In the genomic region with DNA sequence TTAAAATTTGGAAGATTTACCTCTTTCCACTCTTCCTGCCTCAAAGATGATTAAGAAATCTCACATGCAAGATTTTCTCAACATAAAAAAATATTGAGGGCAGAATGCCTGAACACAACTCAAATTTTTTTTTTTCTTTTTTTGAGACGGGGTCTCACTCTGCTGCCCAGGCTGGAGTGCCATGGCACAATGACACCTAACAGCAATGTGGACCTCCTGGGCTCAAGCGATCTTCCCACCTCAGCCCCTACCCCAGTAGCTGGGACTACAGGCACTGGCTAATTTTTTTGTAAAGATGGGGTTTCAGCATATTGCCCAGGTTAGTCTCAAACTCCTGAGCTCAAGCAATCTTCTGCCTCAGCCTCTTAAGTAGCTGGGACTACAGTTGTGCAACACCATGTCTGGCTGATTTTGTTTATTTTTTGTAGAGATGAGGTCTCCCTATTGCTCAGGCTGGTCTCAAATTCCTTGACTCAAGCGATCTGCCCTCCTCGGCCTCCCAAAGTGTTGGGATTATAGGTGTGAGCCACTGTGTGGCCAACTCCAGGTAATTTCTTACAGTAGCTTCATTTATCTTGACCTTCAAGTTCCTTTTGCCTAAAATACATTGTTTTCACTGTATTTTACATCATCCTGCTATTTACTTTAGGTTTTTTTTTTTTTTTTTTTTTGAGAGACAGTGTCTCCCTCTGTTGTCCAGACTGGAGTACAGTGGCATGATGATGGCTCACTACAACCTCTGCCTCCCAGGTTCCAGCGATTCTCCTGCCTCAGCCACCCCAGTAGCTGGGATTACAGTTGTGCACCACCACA, we compare ENCODE assay signal across 1 cellular context.
TF ChIP-seq lines count a peak whose summit lies in the region.

No MANE protein-coding gene starts in this region.

TF ChIP-seq in GM23338, 12 proteins besides CTCF, POLR2A, EP300 and RAD21:
- TF ChIP-seq, protein P1, sequence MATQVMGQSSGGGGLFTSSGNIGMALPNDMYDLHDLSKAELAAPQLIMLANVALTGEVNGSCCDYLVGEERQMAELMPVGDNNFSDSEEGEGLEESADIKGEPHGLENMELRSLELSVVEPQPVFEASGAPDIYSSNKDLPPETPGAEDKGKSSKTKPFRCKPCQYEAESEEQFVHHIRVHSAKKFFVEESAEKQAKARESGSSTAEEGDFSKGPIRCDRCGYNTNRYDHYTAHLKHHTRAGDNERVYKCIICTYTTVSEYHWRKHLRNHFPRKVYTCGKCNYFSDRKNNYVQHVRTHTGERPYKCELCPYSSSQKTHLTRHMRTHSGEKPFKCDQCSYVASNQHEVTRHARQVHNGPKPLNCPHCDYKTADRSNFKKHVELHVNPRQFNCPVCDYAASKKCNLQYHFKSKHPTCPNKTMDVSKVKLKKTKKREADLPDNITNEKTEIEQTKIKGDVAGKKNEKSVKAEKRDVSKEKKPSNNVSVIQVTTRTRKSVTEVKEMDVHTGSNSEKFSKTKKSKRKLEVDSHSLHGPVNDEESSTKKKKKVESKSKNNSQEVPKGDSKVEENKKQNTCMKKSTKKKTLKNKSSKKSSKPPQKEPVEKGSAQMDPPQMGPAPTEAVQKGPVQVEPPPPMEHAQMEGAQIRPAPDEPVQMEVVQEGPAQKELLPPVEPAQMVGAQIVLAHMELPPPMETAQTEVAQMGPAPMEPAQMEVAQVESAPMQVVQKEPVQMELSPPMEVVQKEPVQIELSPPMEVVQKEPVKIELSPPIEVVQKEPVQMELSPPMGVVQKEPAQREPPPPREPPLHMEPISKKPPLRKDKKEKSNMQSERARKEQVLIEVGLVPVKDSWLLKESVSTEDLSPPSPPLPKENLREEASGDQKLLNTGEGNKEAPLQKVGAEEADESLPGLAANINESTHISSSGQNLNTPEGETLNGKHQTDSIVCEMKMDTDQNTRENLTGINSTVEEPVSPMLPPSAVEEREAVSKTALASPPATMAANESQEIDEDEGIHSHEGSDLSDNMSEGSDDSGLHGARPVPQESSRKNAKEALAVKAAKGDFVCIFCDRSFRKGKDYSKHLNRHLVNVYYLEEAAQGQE (IDR thresholded peaks at IDR 0.05; ENCODE audit: unreplicated experiment): no peak
- TF ChIP-seq JUNB (IDR thresholded peaks at IDR 0.05; ENCODE audit: unreplicated experiment) (no peak), ZNF331 (CRISPR knock-in tag; IDR thresholded peaks at IDR 0.05; ENCODE audit: low read depth) (no peak), CREB1 (CRISPR knock-in tag; IDR thresholded peaks at IDR 0.05; ENCODE audit: low read depth) (no peak), EZH2phosphoT487 (IDR thresholded peaks at IDR 0.05; ENCODE audit: unreplicated experiment) (no peak), ZNF114 (CRISPR knock-in tag; IDR thresholded peaks at IDR 0.05) (no peak), STAT1 (IDR thresholded peaks at IDR 0.05; ENCODE audit: unreplicated experiment) (no peak), POLR2AphosphoS5 (IDR thresholded peaks at IDR 0.05; ENCODE audit: low read depth) (no peak), EZH2 (IDR thresholded peaks at IDR 0.05; ENCODE audit: low read depth, unreplicated experiment) (no peak), NANOG (IDR thresholded peaks at IDR 0.05; ENCODE audit: borderline replicate concordance) (no peak)
- TF ChIP-seq, protein P2, sequence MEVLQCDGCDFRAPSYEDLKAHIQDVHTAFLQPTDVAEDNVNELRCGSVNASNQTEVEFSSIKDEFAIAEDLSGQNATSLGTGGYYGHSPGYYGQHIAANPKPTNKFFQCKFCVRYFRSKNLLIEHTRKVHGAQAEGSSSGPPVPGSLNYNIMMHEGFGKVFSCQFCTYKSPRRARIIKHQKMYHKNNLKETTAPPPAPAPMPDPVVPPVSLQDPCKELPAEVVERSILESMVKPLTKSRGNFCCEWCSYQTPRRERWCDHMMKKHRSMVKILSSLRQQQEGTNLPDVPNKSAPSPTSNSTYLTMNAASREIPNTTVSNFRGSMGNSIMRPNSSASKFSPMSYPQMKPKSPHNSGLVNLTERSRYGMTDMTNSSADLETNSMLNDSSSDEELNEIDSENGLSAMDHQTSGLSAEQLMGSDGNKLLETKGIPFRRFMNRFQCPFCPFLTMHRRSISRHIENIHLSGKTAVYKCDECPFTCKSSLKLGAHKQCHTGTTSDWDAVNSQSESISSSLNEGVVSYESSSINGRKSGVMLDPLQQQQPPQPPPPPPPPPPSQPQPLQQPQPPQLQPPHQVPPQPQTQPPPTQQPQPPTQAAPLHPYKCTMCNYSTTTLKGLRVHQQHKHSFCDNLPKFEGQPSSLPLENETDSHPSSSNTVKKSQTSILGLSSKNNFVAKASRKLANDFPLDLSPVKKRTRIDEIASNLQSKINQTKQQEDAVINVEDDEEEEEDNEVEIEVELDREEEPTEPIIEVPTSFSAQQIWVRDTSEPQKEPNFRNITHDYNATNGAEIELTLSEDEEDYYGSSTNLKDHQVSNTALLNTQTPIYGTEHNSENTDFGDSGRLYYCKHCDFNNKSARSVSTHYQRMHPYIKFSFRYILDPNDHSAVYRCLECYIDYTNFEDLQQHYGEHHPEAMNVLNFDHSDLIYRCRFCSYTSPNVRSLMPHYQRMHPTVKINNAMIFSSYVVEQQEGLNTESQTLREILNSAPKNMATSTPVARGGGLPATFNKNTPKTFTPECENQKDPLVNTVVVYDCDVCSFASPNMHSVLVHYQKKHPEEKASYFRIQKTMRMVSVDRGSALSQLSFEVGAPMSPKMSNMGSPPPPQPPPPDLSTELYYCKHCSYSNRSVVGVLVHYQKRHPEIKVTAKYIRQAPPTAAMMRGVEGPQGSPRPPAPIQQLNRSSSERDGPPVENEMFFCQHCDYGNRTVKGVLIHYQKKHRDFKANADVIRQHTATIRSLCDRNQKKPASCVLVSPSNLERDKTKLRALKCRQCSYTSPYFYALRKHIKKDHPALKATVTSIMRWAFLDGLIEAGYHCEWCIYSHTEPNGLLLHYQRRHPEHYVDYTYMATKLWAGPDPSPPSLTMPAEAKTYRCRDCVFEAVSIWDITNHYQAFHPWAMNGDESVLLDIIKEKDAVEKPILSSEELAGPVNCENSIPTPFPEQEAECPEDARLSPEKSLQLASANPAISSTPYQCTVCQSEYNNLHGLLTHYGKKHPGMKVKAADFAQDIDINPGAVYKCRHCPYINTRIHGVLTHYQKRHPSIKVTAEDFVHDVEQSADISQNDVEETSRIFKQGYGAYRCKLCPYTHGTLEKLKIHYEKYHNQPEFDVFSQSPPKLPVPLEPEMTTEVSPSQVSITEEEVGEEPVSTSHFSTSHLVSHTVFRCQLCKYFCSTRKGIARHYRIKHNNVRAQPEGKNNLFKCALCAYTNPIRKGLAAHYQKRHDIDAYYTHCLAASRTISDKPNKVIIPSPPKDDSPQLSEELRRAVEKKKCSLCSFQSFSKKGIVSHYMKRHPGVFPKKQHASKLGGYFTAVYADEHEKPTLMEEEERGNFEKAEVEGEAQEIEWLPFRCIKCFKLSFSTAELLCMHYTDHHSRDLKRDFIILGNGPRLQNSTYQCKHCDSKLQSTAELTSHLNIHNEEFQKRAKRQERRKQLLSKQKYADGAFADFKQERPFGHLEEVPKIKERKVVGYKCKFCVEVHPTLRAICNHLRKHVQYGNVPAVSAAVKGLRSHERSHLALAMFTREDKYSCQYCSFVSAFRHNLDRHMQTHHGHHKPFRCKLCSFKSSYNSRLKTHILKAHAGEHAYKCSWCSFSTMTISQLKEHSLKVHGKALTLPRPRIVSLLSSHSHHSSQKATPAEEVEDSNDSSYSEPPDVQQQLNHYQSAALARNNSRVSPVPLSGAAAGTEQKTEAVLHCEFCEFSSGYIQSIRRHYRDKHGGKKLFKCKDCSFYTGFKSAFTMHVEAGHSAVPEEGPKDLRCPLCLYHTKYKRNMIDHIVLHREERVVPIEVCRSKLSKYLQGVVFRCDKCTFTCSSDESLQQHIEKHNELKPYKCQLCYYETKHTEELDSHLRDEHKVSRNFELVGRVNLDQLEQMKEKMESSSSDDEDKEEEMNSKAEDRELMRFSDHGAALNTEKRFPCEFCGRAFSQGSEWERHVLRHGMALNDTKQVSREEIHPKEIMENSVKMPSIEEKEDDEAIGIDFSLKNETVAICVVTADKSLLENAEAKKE (CRISPR knock-in tag; IDR thresholded peaks at IDR 0.05): no peak
- TF ChIP-seq, protein P3, sequence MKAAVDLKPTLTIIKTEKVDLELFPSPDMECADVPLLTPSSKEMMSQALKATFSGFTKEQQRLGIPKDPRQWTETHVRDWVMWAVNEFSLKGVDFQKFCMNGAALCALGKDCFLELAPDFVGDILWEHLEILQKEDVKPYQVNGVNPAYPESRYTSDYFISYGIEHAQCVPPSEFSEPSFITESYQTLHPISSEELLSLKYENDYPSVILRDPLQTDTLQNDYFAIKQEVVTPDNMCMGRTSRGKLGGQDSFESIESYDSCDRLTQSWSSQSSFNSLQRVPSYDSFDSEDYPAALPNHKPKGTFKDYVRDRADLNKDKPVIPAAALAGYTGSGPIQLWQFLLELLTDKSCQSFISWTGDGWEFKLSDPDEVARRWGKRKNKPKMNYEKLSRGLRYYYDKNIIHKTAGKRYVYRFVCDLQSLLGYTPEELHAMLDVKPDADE (IDR thresholded peaks at IDR 0.05): no peak
